Comparison of ENCODE assay signal across 8 cellular contexts in genomic region chr7:100428967-100429636, GRCh38. TPM values are rescaled to one million over a fixed set of nuclear protein-coding genes. Genes with fewer than 3 reads are reported as not detected.
DNase-seq lines count a peak whose midpoint lies in the region; ATAC-seq and TF ChIP-seq lines count a peak whose summit lies in the region.

No MANE protein-coding gene starts in this region.

- ATAC-seq in GM21528 (IDR thresholded peaks at IDR 0.05; ENCODE audit: low FRiP score, unreplicated experiment), result peak; percentile 38

- peak overlapping the region; percentile 86 for H3K4me3 ChIP-seq in epithelial cell of esophagus (ENCODE audit: low read length)

- peak overlapping the region; percentile 85 to 100 (median 98) for H3K4me3 Mint-ChIP-seq in IgD-negative memory B cell

- no peaks in the 10 kb centered on the region for H3K9me3 Mint-ChIP-seq in IgD-negative memory B cell

- peak overlapping the region; percentile 99 to 100 (median 100) for H3K27ac Mint-ChIP-seq in IgD-negative memory B cell

- peaks cover 3% of the 10 kb centered on the region for H3K36me3 Mint-ChIP-seq in IgD-negative memory B cell

- peaks cover 6% of the 10 kb centered on the region for H3K27me3 Mint-ChIP-seq in IgD-negative memory B cell

- peak; percentile 11 for TF ChIP-seq CTCF in epithelial cell of esophagus (IDR thresholded peaks at IDR 0.05; ENCODE audit: insufficient read depth, low read depth, low read length, missing control alignments)

- peaks cover 6 to 23% (median 19%) of the 10 kb centered on the region in 3 donors for H3K4me1 Mint-ChIP-seq in IgD-negative memory B cell

- peak; percentile 94 for DNase-seq in D341Med (ENCODE audit: low spot score)
- peak; percentile 100 for DNase-seq in OCI-M1 (lab: John Stamatoyannopoulos, UW)
- peak; percentile 100 for DNase-seq in activated T-cell treated with anti-CD3 and anti-CD28 coated beads for 48 hours (ENCODE audit: low read depth)
- peak; percentile 100 for DNase-seq in epithelial cell of esophagus (ENCODE audit: low read depth)
- peak; percentile 97 for DNase-seq in middle frontal gyrus (ENCODE audit: extremely low spot score, low spot score)
- peak; percentile 100 for DNase-seq in stimulated activated CD8-positive, alpha-beta memory T cell treated with anti-CD3 and anti-CD28 coated beads, Interleukin-2, amount 100 ng/mL, for 1 hour (ENCODE audit: low read depth in 2 of 2)

RNA-seq across cellular contexts. Expression of gene MEPCE, which starts 0.5 kb away (rescaled TPM):
- 19.8 TPM for polyA plus RNA-seq in IgD-negative memory B cell

RNA-seq across cellular contexts. Expression of gene ZCWPW1, which starts 0.6 kb away (rescaled TPM):
- 12.1 TPM for polyA plus RNA-seq in IgD-negative memory B cell

RNA-seq across cellular contexts. Expression of gene PPP1R35, which starts 7.2 kb away (rescaled TPM):
- 39.3 TPM for polyA plus RNA-seq in IgD-negative memory B cell

RNA-seq across cellular contexts. Expression of gene SPACDR, which starts 35.0 kb away (rescaled TPM):
- polyA plus RNA-seq in IgD-negative memory B cell, result 0.78 TPM

RNA-seq across cellular contexts. Expression of gene TSC22D4, which starts 49.9 kb away (rescaled TPM):
- 25.6 TPM for polyA plus RNA-seq in IgD-negative memory B cell

Comparison
In these comparisons a context has a peak if more than half of its experiments do, and no peak if none do; other contexts are left out.
1. Peak in every context shown above with its lines: DNase-seq, ATAC-seq and H3K4me3 ChIP-seq.